1 cellular context compared by ENCODE assay signal in the genomic region with DNA sequence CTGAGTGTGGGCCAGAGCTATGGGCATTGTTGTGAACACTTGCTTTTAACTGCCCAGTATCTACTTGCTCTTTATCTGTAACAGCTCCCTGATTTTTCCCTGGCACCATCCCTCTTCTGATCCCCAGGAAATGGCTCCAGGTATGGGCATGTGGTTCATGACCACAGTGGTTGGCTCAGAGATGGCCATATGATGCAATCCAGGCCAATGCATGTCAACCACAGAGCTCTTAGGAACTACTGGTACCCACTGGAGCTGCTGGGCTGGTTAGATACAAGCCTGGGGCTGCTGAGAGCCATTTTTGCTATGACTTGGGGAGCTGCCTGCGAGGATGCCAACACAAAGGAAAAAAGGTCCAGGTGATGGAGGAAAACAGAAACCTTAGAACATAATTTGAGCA.
TF ChIP-seq lines count a peak whose summit lies in the region.

No MANE protein-coding gene starts in this region.

TF ChIP-seq in SK-N-SH, 30 proteins besides CTCF, POLR2A, EP300 and RAD21 (continued from another document):
- TF ChIP-seq, protein P1, sequence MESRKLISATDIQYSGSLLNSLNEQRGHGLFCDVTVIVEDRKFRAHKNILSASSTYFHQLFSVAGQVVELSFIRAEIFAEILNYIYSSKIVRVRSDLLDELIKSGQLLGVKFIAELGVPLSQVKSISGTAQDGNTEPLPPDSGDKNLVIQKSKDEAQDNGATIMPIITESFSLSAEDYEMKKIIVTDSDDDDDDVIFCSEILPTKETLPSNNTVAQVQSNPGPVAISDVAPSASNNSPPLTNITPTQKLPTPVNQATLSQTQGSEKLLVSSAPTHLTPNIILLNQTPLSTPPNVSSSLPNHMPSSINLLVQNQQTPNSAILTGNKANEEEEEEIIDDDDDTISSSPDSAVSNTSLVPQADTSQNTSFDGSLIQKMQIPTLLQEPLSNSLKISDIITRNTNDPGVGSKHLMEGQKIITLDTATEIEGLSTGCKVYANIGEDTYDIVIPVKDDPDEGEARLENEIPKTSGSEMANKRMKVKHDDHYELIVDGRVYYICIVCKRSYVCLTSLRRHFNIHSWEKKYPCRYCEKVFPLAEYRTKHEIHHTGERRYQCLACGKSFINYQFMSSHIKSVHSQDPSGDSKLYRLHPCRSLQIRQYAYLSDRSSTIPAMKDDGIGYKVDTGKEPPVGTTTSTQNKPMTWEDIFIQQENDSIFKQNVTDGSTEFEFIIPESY (IDR thresholded peaks at IDR 0.05; ENCODE audit: borderline replicate concordance, low read depth): no peak
- TF ChIP-seq JUND (IDR thresholded peaks at IDR 0.05) (no peak), RCOR1 (IDR thresholded peaks at IDR 0.05; ENCODE audit: low read length) (no peak), CHD2 (IDR thresholded peaks at IDR 0.05; ENCODE audit: low read length, partially characterized antibody) (no peak), RFX5 (IDR thresholded peaks at IDR 0.05; ENCODE audit: low read length) (no peak)
- TF ChIP-seq, protein P2, sequence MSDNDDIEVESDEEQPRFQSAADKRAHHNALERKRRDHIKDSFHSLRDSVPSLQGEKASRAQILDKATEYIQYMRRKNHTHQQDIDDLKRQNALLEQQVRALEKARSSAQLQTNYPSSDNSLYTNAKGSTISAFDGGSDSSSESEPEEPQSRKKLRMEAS (IDR thresholded peaks at IDR 0.05; ENCODE audit: low read depth): no peak
- TF ChIP-seq, protein P3, sequence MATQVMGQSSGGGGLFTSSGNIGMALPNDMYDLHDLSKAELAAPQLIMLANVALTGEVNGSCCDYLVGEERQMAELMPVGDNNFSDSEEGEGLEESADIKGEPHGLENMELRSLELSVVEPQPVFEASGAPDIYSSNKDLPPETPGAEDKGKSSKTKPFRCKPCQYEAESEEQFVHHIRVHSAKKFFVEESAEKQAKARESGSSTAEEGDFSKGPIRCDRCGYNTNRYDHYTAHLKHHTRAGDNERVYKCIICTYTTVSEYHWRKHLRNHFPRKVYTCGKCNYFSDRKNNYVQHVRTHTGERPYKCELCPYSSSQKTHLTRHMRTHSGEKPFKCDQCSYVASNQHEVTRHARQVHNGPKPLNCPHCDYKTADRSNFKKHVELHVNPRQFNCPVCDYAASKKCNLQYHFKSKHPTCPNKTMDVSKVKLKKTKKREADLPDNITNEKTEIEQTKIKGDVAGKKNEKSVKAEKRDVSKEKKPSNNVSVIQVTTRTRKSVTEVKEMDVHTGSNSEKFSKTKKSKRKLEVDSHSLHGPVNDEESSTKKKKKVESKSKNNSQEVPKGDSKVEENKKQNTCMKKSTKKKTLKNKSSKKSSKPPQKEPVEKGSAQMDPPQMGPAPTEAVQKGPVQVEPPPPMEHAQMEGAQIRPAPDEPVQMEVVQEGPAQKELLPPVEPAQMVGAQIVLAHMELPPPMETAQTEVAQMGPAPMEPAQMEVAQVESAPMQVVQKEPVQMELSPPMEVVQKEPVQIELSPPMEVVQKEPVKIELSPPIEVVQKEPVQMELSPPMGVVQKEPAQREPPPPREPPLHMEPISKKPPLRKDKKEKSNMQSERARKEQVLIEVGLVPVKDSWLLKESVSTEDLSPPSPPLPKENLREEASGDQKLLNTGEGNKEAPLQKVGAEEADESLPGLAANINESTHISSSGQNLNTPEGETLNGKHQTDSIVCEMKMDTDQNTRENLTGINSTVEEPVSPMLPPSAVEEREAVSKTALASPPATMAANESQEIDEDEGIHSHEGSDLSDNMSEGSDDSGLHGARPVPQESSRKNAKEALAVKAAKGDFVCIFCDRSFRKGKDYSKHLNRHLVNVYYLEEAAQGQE (IDR thresholded peaks at IDR 0.05; ENCODE audit: low read depth, low read length): no peak
- TF ChIP-seq, protein P4, sequence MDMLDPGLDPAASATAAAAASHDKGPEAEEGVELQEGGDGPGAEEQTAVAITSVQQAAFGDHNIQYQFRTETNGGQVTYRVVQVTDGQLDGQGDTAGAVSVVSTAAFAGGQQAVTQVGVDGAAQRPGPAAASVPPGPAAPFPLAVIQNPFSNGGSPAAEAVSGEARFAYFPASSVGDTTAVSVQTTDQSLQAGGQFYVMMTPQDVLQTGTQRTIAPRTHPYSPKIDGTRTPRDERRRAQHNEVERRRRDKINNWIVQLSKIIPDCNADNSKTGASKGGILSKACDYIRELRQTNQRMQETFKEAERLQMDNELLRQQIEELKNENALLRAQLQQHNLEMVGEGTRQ (IDR thresholded peaks at IDR 0.05; ENCODE audit: borderline replicate concordance, low read depth, low read length): no peak
